20 cellular contexts compared by ENCODE assay signal in the genomic region with DNA sequence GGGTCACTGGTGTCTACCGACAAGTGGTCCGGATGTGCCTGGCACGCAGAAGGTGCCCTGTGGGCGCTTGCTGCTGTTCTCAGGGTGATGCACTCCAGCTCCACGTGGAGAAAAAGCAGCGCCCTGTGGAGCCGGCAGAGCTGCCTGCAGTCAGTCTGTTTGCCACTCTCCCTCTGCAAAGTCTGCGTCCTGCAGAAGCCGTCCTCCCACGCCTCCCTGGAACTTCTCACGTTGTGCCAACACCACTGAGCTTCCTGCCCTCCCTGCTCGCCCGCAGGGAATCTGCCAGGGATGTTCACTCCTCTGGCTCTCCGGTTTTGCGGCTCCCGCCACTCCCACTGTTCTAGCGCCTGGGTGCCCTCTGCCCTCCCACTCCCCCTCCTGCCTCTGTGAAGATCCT. TPM values are rescaled to one million over a fixed set of nuclear protein-coding genes. Genes with fewer than 3 reads are reported as not detected.
DNase-seq lines count a peak whose midpoint lies in the region; ATAC-seq and TF ChIP-seq lines count a peak whose summit lies in the region.
"Had no signal": no experiment of that assay in that cellular context is flagged by ENCODE, and none has a peak within 500 bp of the region (broad histone marks: within the 10 kb centered on the region; RNA-seq: fewer than 3 reads in every experiment).

No MANE protein-coding gene starts in this region.

- no peak overlapping the region for H3K4me3 ChIP-seq in RWPE2 (ENCODE audit: severe bottlenecking)
- H3K4me3 ChIP-seq: lower lobe of right lung, thoracic aorta had no signal

- no peak overlapping the region for H3K27ac ChIP-seq in RWPE2 (ENCODE audit: poor library complexity, severe bottlenecking)
- H3K27ac ChIP-seq in temporal lobe (ENCODE audit: low read depth, low read length), result peak overlapping the region; percentile 76
- H3K27ac ChIP-seq: lower lobe of right lung, thoracic aorta had no signal

- ATAC-seq in RWPE2 (ENCODE audit: low read depth), result peak; percentile 53; the same call in 2 of the 3 replicates

- peaks cover 4% of the 10 kb centered on the region for H3K4me1 ChIP-seq in RWPE2 (ENCODE audit: insufficient read depth, poor library complexity, severe bottlenecking)

- no peaks in the 10 kb centered on the region for H3K36me3 ChIP-seq in RWPE2 (ENCODE audit: low read depth)
- H3K36me3 ChIP-seq: lower lobe of right lung, thoracic aorta had no signal

- no peak for TF ChIP-seq CTCF in RWPE2 (IDR thresholded peaks at IDR 0.05; ENCODE audit: poor library complexity, severe bottlenecking)

- no peaks in the 10 kb centered on the region for H3K9me3 ChIP-seq in RWPE2 (ENCODE audit: severe bottlenecking)

- H3K27me3 ChIP-seq in RWPE2 (ENCODE audit: insufficient read depth, poor library complexity, severe bottlenecking), result no peaks in the 10 kb centered on the region

- DNase-seq in Kasumi-1 (lab: John Stamatoyannopoulos, UW) (peak; percentile 67 to 71), RWPE2 (ENCODE audit: low spot score) (no peak), kidney glomerular epithelial cell (lab: John Stamatoyannopoulos, UW) (peak; percentile 28), NCI-H1930 (lab: John Stamatoyannopoulos, UW) (no peak), T1000 (lab: John Stamatoyannopoulos, UW) (no peak)
- DNase-seq in activated T-cell treated with anti-CD3 and anti-CD28 coated beads, Interleukin-2, amount 50 U/mL, for 1 hour, result no peak
- DNase-seq: activated CD4-positive, alpha-beta T cell treated with anti-CD3 and anti-CD28 coated beads, Interleukin-2, amount 50 U/mL, for 4 hours; activated CD8-positive, alpha-beta memory T cell treated with anti-CD3 and anti-CD28 coated beads, Interleukin-2, amount 50 U/mL, for 48 hours; activated effector memory CD4-positive, alpha-beta T cell treated with anti-CD3 and anti-CD28 coated beads, Interleukin-2, amount 50 U/mL, for 16 hours; immature natural killer cell; lower lobe of right lung; NCI-H526 treated with DMSO at 0.1 percent for 48 hours had no signal

RNA-seq across cellular contexts. Expression of a gene that starts 19.8 kb away (rescaled TPM):
- total RNA-seq in temporal lobe, result 3.7 TPM
- total RNA-seq: endothelial cell of umbilical vein, fibroblast of villous mesenchyme had no signal

RNA-seq across cellular contexts. Expression of a gene that starts 20.3 kb away (rescaled TPM):
- total RNA-seq in temporal lobe, result not detected
- total RNA-seq: endothelial cell of umbilical vein, fibroblast of villous mesenchyme, H7, lower lobe of right lung, thoracic aorta, WTC11 had no signal

RNA-seq across cellular contexts. Expression of a gene that starts 26.9 kb away (rescaled TPM):
- not detected for total RNA-seq in temporal lobe
- total RNA-seq: endothelial cell of umbilical vein; fibroblast of villous mesenchyme; H7; lower lobe of right lung; sciatic nerve; T-helper 1 cell treated with Interleukin-12 subunit alpha and Interleukin-12 subunit beta and Interleukin-4 antibody, amounts not matched to agents 30 ng/mL and 1 ng/mL, for 36 hours; thoracic aorta; WTC11 had no signal

RNA-seq across cellular contexts. Expression of a gene that starts 46.7 kb away (rescaled TPM):
- not detected for total RNA-seq in temporal lobe
- total RNA-seq: endothelial cell of umbilical vein; fibroblast of villous mesenchyme; H7; sciatic nerve; T-helper 1 cell treated with Interleukin-12 subunit alpha and Interleukin-12 subunit beta and Interleukin-4 antibody, amounts not matched to agents 30 ng/mL and 1 ng/mL, for 36 hours; thoracic aorta; WTC11 had no signal

Comparison
In these comparisons a context has a peak if more than half of its experiments do, and no peak if none do; other contexts are left out.
1. DNase-seq: peak in Kasumi-1 (2 of 2) and kidney glomerular epithelial cell (single experiment); none in RWPE2 (single experiment), NCI-H1930 (0 of 2), T1000 (single experiment) and activated T-cell treated with anti-CD3 and anti-CD28 coated beads, Interleukin-2, amount 50 U/mL, for 1 hour (single experiment).